17 cellular contexts compared by ENCODE assay signal in the genomic region with DNA sequence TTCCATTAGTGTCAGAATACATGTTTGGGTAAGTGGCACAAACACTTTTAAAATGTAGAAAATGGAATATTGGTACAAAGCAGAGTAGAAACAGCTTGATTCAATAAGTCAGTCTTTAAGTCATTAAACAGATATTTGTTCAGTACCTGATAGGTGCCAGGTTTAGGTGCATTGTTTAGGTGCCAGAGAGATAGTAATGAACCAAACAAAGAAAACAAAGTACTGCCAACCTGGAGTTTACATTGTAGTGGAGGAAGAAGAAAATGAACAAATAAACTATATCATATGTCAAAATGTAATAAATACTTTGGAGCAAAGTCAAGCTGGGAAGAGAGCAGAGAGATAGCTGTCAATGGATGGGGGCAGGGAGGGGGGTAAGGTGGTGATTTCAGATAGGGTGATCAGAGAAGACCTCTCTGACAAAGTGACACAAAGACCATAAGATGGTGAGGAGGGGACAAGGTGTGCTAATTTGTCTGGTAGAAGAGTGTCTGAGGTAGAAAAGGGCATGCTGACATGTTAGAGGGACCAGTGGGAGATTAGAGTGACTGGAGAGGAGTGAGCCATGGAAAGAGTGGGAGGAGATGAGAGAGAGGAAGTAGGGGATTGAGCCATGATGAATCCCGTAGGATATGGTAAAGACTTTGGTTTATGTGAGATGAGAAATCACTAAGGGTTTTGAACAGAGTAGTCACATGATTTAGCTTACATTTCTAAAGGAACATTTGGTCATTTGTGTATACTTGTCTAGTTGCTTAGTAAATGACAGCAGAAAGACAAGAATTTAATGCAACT.
"Had no signal": no experiment of that assay in that cellular context is flagged by ENCODE, and none has a peak within 500 bp of the region (broad histone marks: within the 10 kb centered on the region; RNA-seq: fewer than 3 reads in every experiment).

No MANE protein-coding gene starts in this region.

- H3K27me3 ChIP-seq: tibial nerve had no signal

- H3K4me3 Mint-ChIP-seq: activated CD4-positive, alpha-beta T cell treated with anti-CD3 and anti-CD28 coated beads, Interleukin-2, amount 10 ng/mL, durations not matched to agents 7 days and 5 days; activated naive CD8-positive, alpha-beta T cell treated with anti-CD3 and anti-CD28 coated beads, Interleukin-2, amount 10 ng/mL, durations not matched to agents 7 days and 5 days; dendritic cell treated with granulocyte-macrophage colony-stimulating factor and Interleukin-4, amounts not matched to agents 40 ng/mL and 50 ng/mL, for 4 days; neural crest cell; T-helper 2 cell treated with Interferon-gamma antibody and Interleukin-4, amounts not matched to agents 5 μg/mL and 100 μg/mL, for 36 hours had no signal

- H3K4me1 ChIP-seq: prostate gland had no signal

- H3K4me1 Mint-ChIP-seq: activated CD4-positive, alpha-beta T cell treated with anti-CD3 and anti-CD28 coated beads, Interleukin-2, amount 10 ng/mL, durations not matched to agents 7 days and 5 days; activated naive CD8-positive, alpha-beta T cell treated with anti-CD3 and anti-CD28 coated beads, Interleukin-2, amount 10 ng/mL, durations not matched to agents 7 days and 5 days had no signal

- H3K27ac ChIP-seq: prostate gland, skin epidermis, tibial nerve had no signal

- H3K36me3 Mint-ChIP-seq: activated naive CD8-positive, alpha-beta T cell treated with anti-CD3 and anti-CD28 coated beads, Interleukin-2, amount 10 ng/mL, durations not matched to agents 7 days and 5 days had no signal

- H3K27me3 Mint-ChIP-seq: activated CD4-positive, alpha-beta T cell treated with anti-CD3 and anti-CD28 coated beads, Interleukin-2, amount 10 ng/mL, durations not matched to agents 7 days and 5 days; activated naive CD8-positive, alpha-beta T cell treated with anti-CD3 and anti-CD28 coated beads, Interleukin-2, amount 10 ng/mL, durations not matched to agents 7 days and 5 days; dendritic cell treated with granulocyte-macrophage colony-stimulating factor and Interleukin-4, amounts not matched to agents 40 ng/mL and 50 ng/mL, for 4 days had no signal

- H3K27ac Mint-ChIP-seq: activated CD4-positive, alpha-beta T cell treated with anti-CD3 and anti-CD28 coated beads, Interleukin-2, amount 10 ng/mL, durations not matched to agents 7 days and 5 days; activated naive CD8-positive, alpha-beta T cell treated with anti-CD3 and anti-CD28 coated beads, Interleukin-2, amount 10 ng/mL, durations not matched to agents 7 days and 5 days; dendritic cell treated with granulocyte-macrophage colony-stimulating factor and Interleukin-4, amounts not matched to agents 40 ng/mL and 50 ng/mL, for 4 days; T-helper 2 cell treated with Interferon-gamma antibody and Interleukin-4, amounts not matched to agents 5 μg/mL and 100 μg/mL, for 36 hours had no signal

- H3K9me3 Mint-ChIP-seq: activated naive CD8-positive, alpha-beta T cell treated with anti-CD3 and anti-CD28 coated beads, Interleukin-2, amount 10 ng/mL, durations not matched to agents 7 days and 5 days; dendritic cell treated with granulocyte-macrophage colony-stimulating factor and Interleukin-4, amounts not matched to agents 40 ng/mL and 50 ng/mL, for 4 days; neural crest cell; T-helper 2 cell treated with Interferon-gamma antibody and Interleukin-4, amounts not matched to agents 5 μg/mL and 100 μg/mL, for 36 hours had no signal

- DNase-seq: activated CD4-positive, alpha-beta T cell treated with anti-CD3 and anti-CD28 coated beads, Interleukin-2, amount 10 ng/mL, durations not matched to agents 7 days and 5 days; activated naive CD8-positive, alpha-beta T cell treated with anti-CD3 and anti-CD28 coated beads, Interleukin-2, amount 10 ng/mL, durations not matched to agents 7 days and 5 days; anterior cingulate cortex; effector memory CD4-positive, alpha-beta T cell; islet precursor cell; right cardiac atrium; stimulated activated CD4-positive, alpha-beta T cell treated with anti-CD3 and anti-CD28 coated beads, Interleukin-4, amount 100 ng/mL, for 24 hours; stimulated activated CD8-positive, alpha-beta memory T cell treated with anti-CD3 and anti-CD28 coated beads, Interleukin-4, amount 100 ng/mL, for 48 hours; stimulated activated naive CD4-positive, alpha-beta T cell treated with Interleukin-2 at 50 U/mL for 16 hours; substantia nigra had no signal

- ATAC-seq: left lobe of liver, right cardiac atrium had no signal
